12 cellular contexts compared by ENCODE assay signal in the genomic region with DNA sequence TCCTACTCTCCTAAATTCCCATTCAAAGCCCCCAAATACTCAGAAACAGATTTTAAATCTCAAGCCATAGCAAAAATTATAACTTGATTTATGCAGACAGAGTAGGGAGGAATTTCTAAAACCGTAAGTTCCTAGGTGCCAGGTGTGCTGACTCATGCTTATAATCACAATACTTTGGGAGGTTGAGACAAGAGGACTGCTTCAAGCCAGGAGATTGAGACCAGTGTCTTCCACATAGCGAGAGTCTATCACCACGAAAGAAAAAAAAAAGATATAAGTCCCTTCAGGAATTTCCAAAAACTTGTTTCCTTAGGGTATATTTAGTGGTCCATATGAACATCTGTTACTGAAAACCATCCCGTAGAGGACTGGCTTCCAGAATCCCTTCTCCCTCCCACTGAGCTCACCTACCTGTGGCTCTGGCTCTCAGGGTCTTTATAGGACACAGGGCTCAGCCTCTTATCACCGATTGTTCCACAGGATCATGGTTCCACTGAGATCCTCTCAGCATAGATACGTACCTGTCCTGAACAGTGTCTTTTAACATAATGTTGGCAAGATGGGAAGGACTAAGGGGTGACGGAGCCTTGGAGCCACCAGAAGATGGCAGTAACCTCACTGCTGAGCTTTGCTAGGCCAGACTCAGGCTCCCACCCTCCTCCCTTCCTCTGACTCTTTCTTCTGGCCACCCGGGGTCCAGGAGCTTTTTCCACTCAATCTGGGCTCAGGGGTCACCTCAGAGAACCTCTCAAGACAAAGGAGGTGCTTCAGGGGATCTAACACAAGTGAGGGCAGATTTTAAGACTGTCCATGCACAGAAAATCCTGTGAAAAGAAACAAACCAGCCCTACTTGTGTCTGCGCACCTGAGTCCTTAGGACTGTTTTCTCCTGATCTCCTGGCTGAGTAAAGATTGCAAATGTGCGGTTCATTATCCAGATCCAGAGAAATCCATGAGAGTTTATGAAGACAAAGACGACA.
DNase-seq lines count a peak whose midpoint lies in the region; ATAC-seq, FAIRE-seq and TF ChIP-seq lines count a peak whose summit lies in the region.
"Had no signal": no experiment of that assay in that cellular context is flagged by ENCODE, and none has a peak within 500 bp of the region (broad histone marks: within the 10 kb centered on the region; RNA-seq: fewer than 3 reads in every experiment).

No MANE protein-coding gene starts in this region.

- 24% methylated on average over 11 of the region's 11 CpGs for WGBS in HepG2 (ENCODE audit: low lambda C conversion rate)

- no peaks in the 10 kb centered on the region for H3K9me3 ChIP-seq in HepG2 (ENCODE audit: low read length)
- no peaks in the 10 kb centered on the region for H3K9me3 ChIP-seq in kidney (ENCODE audit: control insufficient read depth in 1 of 2, low read length in 2 of 2)
- no peaks in the 10 kb centered on the region for H3K9me3 ChIP-seq in T-helper 17 cell (ENCODE audit: control insufficient read depth, low read length, poor library complexity, severe bottlenecking)
- H3K9me3 ChIP-seq: left lung, uterus had no signal

- H3K79me2 ChIP-seq in HepG2 (ENCODE audit: insufficient read depth, low read length), result no peaks in the 10 kb centered on the region

- no peak overlapping the region for H3K4me3 ChIP-seq in WI38 (ENCODE audit: low read depth, low read length)
- no peak overlapping the region for H3K4me3 ChIP-seq in HepG2 (replicated peaks in 1 of 3; ENCODE audit: insufficient read depth in 1 of 3, low read depth in 2 of 3, low read length in 3 of 3)
- H3K4me3 ChIP-seq in kidney (ENCODE audit: low read length in 2 of 2), result no peak overlapping the region
- H3K4me3 ChIP-seq: dorsolateral prefrontal cortex, left lung, uterus had no signal

- no peak overlapping the region for H3K9ac ChIP-seq in HepG2 (ENCODE audit: insufficient read depth, low read depth, low read length)
- H3K9ac ChIP-seq in kidney (ENCODE audit: low read length in 2 of 2), result no peak overlapping the region

- CTCF ChIA-PET in HepG2 (lab: Yijun Ruan, JAX; ENCODE audit: low intra/inter-chr PET ratio, low total read pairs), result no interaction called here

- no TSS peak for BruUV-seq in HepG2 (replicated peaks; lab: Mats Ljungman, UMichigan)

- no peaks in the 10 kb centered on the region for H3K9me3 Mint-ChIP-seq in HFFc6

- H3K36me3 Mint-ChIP-seq in HFFc6 (ENCODE audit: low read depth) (no peaks in the 10 kb centered on the region), T-helper 17 cell (ENCODE audit: low read depth) (peaks cover 4% of the 10 kb centered on the region)

- TF ChIP-seq POLR2A in HepG2 (IDR thresholded peaks at IDR 0.05; ENCODE audit: insufficient read depth in 1 of 2, low read depth in 2 of 2, low read length in 2 of 2), result no peak

- H3K4me3 Mint-ChIP-seq in HFFc6 (no peak overlapping the region), T-helper 17 cell (no peak overlapping the region)

- no peaks in the 10 kb centered on the region for H4K20me1 ChIP-seq in HepG2 (ENCODE audit: insufficient read depth, low read length)

- ATAC-seq in HepG2, result peak; percentile 88
- no peak for ATAC-seq in HG03457 (IDR thresholded peaks at IDR 0.05; ENCODE audit: unreplicated experiment)
- no peak for ATAC-seq in T-helper 17 cell
- ATAC-seq: left lung had no signal

- TF ChIP-seq RAD21 in HepG2 (CRISPR knock-in tag; IDR thresholded peaks at IDR 0.05), result no peak

- H3K4me2 ChIP-seq in HepG2 (ENCODE audit: low read depth, low read length), result no peak overlapping the region

- H3K4me1 ChIP-seq in HepG2 (ENCODE audit: insufficient read depth, low read length) (no peaks in the 10 kb centered on the region), kidney (ENCODE audit: control insufficient read depth in 1 of 2, insufficient read depth in 1 of 2, low read depth in 1 of 2, low read length in 2 of 2) (no peaks in the 10 kb centered on the region)
- H3K4me1 ChIP-seq: uterus had no signal

- H3K36me3 ChIP-seq in HepG2 (replicated peaks in 1 of 2; ENCODE audit: control insufficient read depth in 1 of 2, insufficient read depth in 2 of 2, low read length in 2 of 2) (no peaks in the 10 kb centered on the region), kidney (ENCODE audit: control insufficient read depth in 1 of 2, insufficient read depth in 2 of 2, low read length in 2 of 2) (no peaks in the 10 kb centered on the region)
- H3K36me3 ChIP-seq: left lung, uterus had no signal

- in situ Hi-C loops in HepG2 (cut with HindIII; ENCODE audit: extremely low pct_ligation_motif_present, low pct_unique_long_range_greater_than_20kb), result no loop called here

- intact Hi-C loops in HepG2 (cut with micrococcal nuclease; ENCODE audit: unreplicated experiment), result no loop called here
- intact Hi-C loops in kidney (cut with DNase I), result no loop called here

- TF ChIP-seq CTCF in HFFc6 (IDR thresholded peaks at IDR 0.05) (peak; percentile 65), WI38 (IDR thresholded peaks at IDR 0.05; ENCODE audit: low read depth, low read length) (peak; percentile 42), HepG2 (CRISPR knock-in tag; IDR thresholded peaks at IDR 0.05) (peak; percentile 61), kidney (IDR thresholded peaks at IDR 0.05; ENCODE audit: borderline replicate concordance, extremely low read depth, insufficient read depth) (no peak)

- FAIRE-seq in HepG2 (lab: Jason Lieb, UNC) (peak; percentile 76), kidney (lab: Jason Lieb, UNC) (no peak)

- peak; percentile 10 for DNase-seq in EL
- no peak for DNase-seq in HFFc6
- no peak for DNase-seq in HepG2 (ENCODE audit: low spot score)
- DNase-seq in HK-2 (ENCODE audit: unreplicated experiment), result no peak
- DNase-seq in kidney, result no peak
- no peak for DNase-seq in T-helper 17 cell
- DNase-seq: dorsolateral prefrontal cortex, left lung, uterus had no signal

- peak overlapping the region; percentile 16 for H2AFZ ChIP-seq in HepG2 (ENCODE audit: low read length)

- POLR2A ChIA-PET in HepG2 (lab: Yijun Ruan, JAX), result interaction anchor here (1.2 kb wide), 1 partner anchor 12 kb away, joined by 3 read pairs; no protein-coding TSS in a partner anchor

- TF ChIP-seq EP300 in HepG2 (IDR thresholded peaks at IDR 0.05; ENCODE audit: low read depth in 2 of 2, low read length in 2 of 2), result no peak
- no peak for TF ChIP-seq EP300 in HepG2 (CRISPR knock-in tag; IDR thresholded peaks at IDR 0.05; ENCODE audit: borderline replicate concordance)

- H3K4me1 Mint-ChIP-seq in HFFc6 (ENCODE audit: low read depth), result no peaks in the 10 kb centered on the region
- peaks cover 2% of the 10 kb centered on the region for H3K4me1 Mint-ChIP-seq in T-helper 17 cell

- H3K27ac ChIP-seq in HepG2 (ENCODE audit: extremely low read length, insufficient read depth, low read length), result no peak overlapping the region
- no peak overlapping the region for H3K27ac ChIP-seq in kidney (ENCODE audit: low read depth in 2 of 2, low read length in 2 of 2)
- H3K27ac ChIP-seq: dorsolateral prefrontal cortex, left lung, RWPE1, uterus had no signal

- peaks cover 21% of the 10 kb centered on the region for H3K27me3 Mint-ChIP-seq in HFFc6 (ENCODE audit: insufficient read depth)
- H3K27me3 Mint-ChIP-seq in T-helper 17 cell, result peaks cover 44% of the 10 kb centered on the region

- H3K27ac Mint-ChIP-seq in HFFc6 (no peak overlapping the region), T-helper 17 cell (no peak overlapping the region)

- H3K27me3 ChIP-seq in HepG2 (ENCODE audit: control insufficient read depth in 1 of 2, insufficient read depth in 2 of 2, low read length in 2 of 2), result peaks cover 0 to 26% of the 10 kb centered on the region in 2 experiments; a peak in 2 of 5 replicates
- H3K27me3 ChIP-seq: uterus had no signal

TF ChIP-seq in HepG2, 621 proteins besides CTCF, POLR2A, EP300 and RAD21:
- TF ChIP-seq, protein P1, sequence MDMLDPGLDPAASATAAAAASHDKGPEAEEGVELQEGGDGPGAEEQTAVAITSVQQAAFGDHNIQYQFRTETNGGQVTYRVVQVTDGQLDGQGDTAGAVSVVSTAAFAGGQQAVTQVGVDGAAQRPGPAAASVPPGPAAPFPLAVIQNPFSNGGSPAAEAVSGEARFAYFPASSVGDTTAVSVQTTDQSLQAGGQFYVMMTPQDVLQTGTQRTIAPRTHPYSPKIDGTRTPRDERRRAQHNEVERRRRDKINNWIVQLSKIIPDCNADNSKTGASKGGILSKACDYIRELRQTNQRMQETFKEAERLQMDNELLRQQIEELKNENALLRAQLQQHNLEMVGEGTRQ (IDR thresholded peaks at IDR 0.05; ENCODE audit: low read depth, low read length), result no peak
- TF ChIP-seq, protein P1 (CRISPR knock-in tag; IDR thresholded peaks at IDR 0.05; ENCODE audit: borderline replicate concordance), result no peak
- 0 out of 2 replicates have a peak, but pooled peaks have one; percentile 17 for TF ChIP-seq STAG1 (CRISPR knock-in tag; IDR thresholded peaks at IDR 0.05)
- TF ChIP-seq ZNF780A (CRISPR knock-in tag; IDR thresholded peaks at IDR 0.05), result no peak
- TF ChIP-seq ZFX (CRISPR knock-in tag; IDR thresholded peaks at IDR 0.05; ENCODE audit: low read depth), result peak; percentile 23; the same call in 1 of the 2 replicates
- TF ChIP-seq ZNF263 (CRISPR knock-in tag; IDR thresholded peaks at IDR 0.05), result peak; percentile 82
- TF ChIP-seq ZNF337 (CRISPR knock-in tag; IDR thresholded peaks at IDR 0.05; ENCODE audit: borderline replicate concordance, low read depth), result no peak
